10 cellular contexts compared by ENCODE assay signal in genomic region chr21:32413697-32414578, GRCh38. TPM values are rescaled to one million over a fixed set of nuclear protein-coding genes. Genes with fewer than 3 reads are reported as not detected.
DNase-seq lines count a peak whose midpoint lies in the region; ATAC-seq, FAIRE-seq and TF ChIP-seq lines count a peak whose summit lies in the region.
"Had no signal": no experiment of that assay in that cellular context is flagged by ENCODE, and none has a peak within 500 bp of the region (broad histone marks: within the 10 kb centered on the region; RNA-seq: fewer than 3 reads in every experiment).

No MANE protein-coding gene starts in this region.

- dilution Hi-C loops in keratinocyte (cut with MboI; ENCODE audit: extremely low pct_ligation_motif_present, low sequenced_read_pairs) = no loop called here

- peak overlapping the region; percentile 66 for H2AFZ ChIP-seq in keratinocyte (ENCODE audit: control insufficient read depth, low read length)

- peak overlapping the region; percentile 89 for H3K4me3 Mint-ChIP-seq in T-helper 2 cell treated with Interferon-gamma antibody and Interleukin-4, amounts not matched to agents 5 μg/mL and 100 μg/mL, for 36 hours

- 26 to 41% methylated on average over 7 of the region's 7 CpGs for WGBS in testis, 2 donors

- no peaks in the 10 kb centered on the region for H3K9me3 Mint-ChIP-seq in T-helper 2 cell treated with Interferon-gamma antibody and Interleukin-4, amounts not matched to agents 5 μg/mL and 100 μg/mL, for 36 hours

- H3K27ac ChIP-seq in keratinocyte (ENCODE audit: control insufficient read depth, insufficient read depth, low read length) = peak overlapping the region; percentile 88
- H3K27ac ChIP-seq in testis = peak overlapping the region; percentile 97 to 98
- H3K27ac ChIP-seq: BLaER1 treated with 17β-estradiol and CSF1 and Interleukin-3, amounts not matched to agents 10 nM and 100 nM; cardiac muscle cell had no signal

- H4K20me1 ChIP-seq in keratinocyte (ENCODE audit: control insufficient read depth, extremely low read depth, insufficient read depth, low read length) = no peaks in the 10 kb centered on the region

- no peaks in the 10 kb centered on the region for H3K27me3 ChIP-seq in keratinocyte (ENCODE audit: control insufficient read depth, extremely low read depth, insufficient read depth, low read length)
- no peaks in the 10 kb centered on the region for H3K27me3 ChIP-seq in testis

- H3K27me3 Mint-ChIP-seq in T-helper 2 cell treated with Interferon-gamma antibody and Interleukin-4, amounts not matched to agents 5 μg/mL and 100 μg/mL, for 36 hours (ENCODE audit: low read depth) = no peaks in the 10 kb centered on the region

- no peak overlapping the region for H3K27ac Mint-ChIP-seq in T-helper 2 cell treated with Interferon-gamma antibody and Interleukin-4, amounts not matched to agents 5 μg/mL and 100 μg/mL, for 36 hours

- no peak for ATAC-seq in GM18520 (IDR thresholded peaks at IDR 0.05; ENCODE audit: unreplicated experiment)
- ATAC-seq in HG03354 (IDR thresholded peaks at IDR 0.05; ENCODE audit: poor library complexity, severe bottlenecking, unreplicated experiment) = no peak

- H3K36me3 Mint-ChIP-seq in T-helper 2 cell treated with Interferon-gamma antibody and Interleukin-4, amounts not matched to agents 5 μg/mL and 100 μg/mL, for 36 hours (ENCODE audit: low read depth) = no peaks in the 10 kb centered on the region

- H3K36me3 ChIP-seq in keratinocyte (ENCODE audit: control insufficient read depth in 2 of 2, extremely low read depth in 1 of 2, insufficient read depth in 2 of 2, low read length in 2 of 2) (peaks cover 0 to 6% of the 10 kb centered on the region in 2 experiments), testis (ENCODE audit: low read depth, missing control alignments) (no peaks in the 10 kb centered on the region)
- H3K36me3 ChIP-seq: BLaER1 treated with 17β-estradiol and CSF1 and Interleukin-3, amounts not matched to agents 10 nM and 100 nM; cardiac muscle cell had no signal

- H3K4me2 ChIP-seq in keratinocyte (ENCODE audit: control insufficient read depth, extremely low read depth, insufficient read depth, low read depth, low read length) = peak overlapping the region; percentile 89
- H3K4me2 ChIP-seq: BLaER1 treated with 17β-estradiol and CSF1 and Interleukin-3, amounts not matched to agents 10 nM and 100 nM had no signal

- H3K9me1 ChIP-seq in keratinocyte (ENCODE audit: control insufficient read depth, extremely low read depth, insufficient read depth, low read length) = no peaks in the 10 kb centered on the region

- peaks cover 21% of the 10 kb centered on the region for H3K4me1 Mint-ChIP-seq in T-helper 2 cell treated with Interferon-gamma antibody and Interleukin-4, amounts not matched to agents 5 μg/mL and 100 μg/mL, for 36 hours (ENCODE audit: low read depth)

- peaks cover 31% of the 10 kb centered on the region for H3K79me2 ChIP-seq in keratinocyte (ENCODE audit: control insufficient read depth, insufficient read depth, low read length)

- peak overlapping the region; percentile 89 for H3K9ac ChIP-seq in keratinocyte (ENCODE audit: control insufficient read depth, extremely low read depth, insufficient read depth, low read length)
- H3K9ac ChIP-seq: BLaER1 treated with 17β-estradiol and CSF1 and Interleukin-3, amounts not matched to agents 10 nM and 100 nM had no signal

- FAIRE-seq in keratinocyte (lab: Jason Lieb, UNC) = peak; percentile 23
- no peak for FAIRE-seq in HTR-8/SVneo (lab: Jason Lieb, UNC)

- H3K4me1 ChIP-seq in keratinocyte (ENCODE audit: control insufficient read depth, extremely low read depth, insufficient read depth, low read length) (peaks cover 21% of the 10 kb centered on the region), testis (peaks cover 42% of the 10 kb centered on the region)

- TF ChIP-seq CTCF in keratinocyte (optimal IDR thresholded peaks at IDR 0.05 in 1 of 3, IDR thresholded peaks at IDR 0.05 in 1 of 3, conservative IDR thresholded peaks at IDR 0.05 in 1 of 3; ENCODE audit: extremely low read depth in 1 of 3, insufficient read depth in 2 of 3, low read length in 3 of 3) (no peak), testis (IDR thresholded peaks at IDR 0.05) (no peak)

- no peak for TF ChIP-seq POLR2A in testis (IDR thresholded peaks at IDR 0.05)

- intact Hi-C loops in testis (cut with DNase I; ENCODE audit: low total_unique reads) = loop anchor here (5.0 kb wide), 1 partner anchor 43 kb away; no protein-coding TSS in a partner anchor

- H3K9me3 ChIP-seq in keratinocyte (ENCODE audit: control insufficient read depth, low read depth, low read length) = no peaks in the 10 kb centered on the region
- no peaks in the 10 kb centered on the region for H3K9me3 ChIP-seq in testis
- H3K9me3 ChIP-seq: BLaER1 treated with 17β-estradiol and CSF1 and Interleukin-3, amounts not matched to agents 10 nM and 100 nM had no signal

- H3K4me3 ChIP-seq in keratinocyte (ENCODE audit: control insufficient read depth in 2 of 3, extremely low read depth in 1 of 3, insufficient read depth in 2 of 3, low read depth in 1 of 3, low read length in 3 of 3) (peak overlapping the region; percentile 15 to 83 (median 83)), testis (peak overlapping the region; percentile 70 to 87)

- DNase-seq in T-helper 2 cell treated with Interferon-gamma antibody and Interleukin-4, amounts not matched to agents 5 μg/mL and 100 μg/mL, for 36 hours (ENCODE audit: low spot score) = no peak
- DNase-seq in T-helper 2 cell (no peak), amniotic epithelial cell (ENCODE audit: low read depth) (peak; percentile 66), keratinocyte (ENCODE audit: low read depth, low spot score) (no peak), testis (peak; percentile 46), HTR-8/SVneo (ENCODE audit: insufficient read length, low spot score) (no peak)

RNA-seq across cellular contexts. Expression of gene EVA1C, which starts 1.4 kb away (rescaled TPM):
- polyA plus RNA-seq in keratinocyte = 6.1 to 15.3 TPM (median 10.8 TPM) in 3 replicates
- polyA plus RNA-seq in keratinocyte (2011; ENCODE audit: low read depth) = 7.1 TPM
- 7.3 and 14.3 TPM in 2 replicates for polyA plus RNA-seq in keratinocyte (2011; cell fraction: cytosol; rRNA removed)
- 6.8 TPM in 2 replicates for polyA plus RNA-seq in keratinocyte (2011; cell fraction: nucleus; rRNA removed)
- polyA plus RNA-seq in keratinocyte (2012; ENCODE audit: low replicate concordance) = 12.5 and 13.1 TPM in 2 replicates
- 6.5 to 13.9 TPM (median 10.0 TPM) in 3 replicates for polyA minus RNA-seq in keratinocyte
- polyA minus RNA-seq in keratinocyte (2011; cell fraction: cytosol; rRNA and poly(A)+ RNA removed) = 8.1 TPM
- polyA minus RNA-seq in keratinocyte (2011; cell fraction: nucleus; rRNA and poly(A)+ RNA removed) = 4.5 and 5.2 TPM in 2 replicates
- 10 to 100 TPM; 28.4 to 44.2 TPM for total RNA-seq in testis
- 47.0 TPM for polyA plus RNA-seq in testis (ENCODE audit: insufficient read depth, low read depth, low replicate concordance)
- polyA plus RNA-seq: cardiac muscle cell had no signal

RNA-seq across cellular contexts. Expression of gene URB1, which starts 21.1 kb away (rescaled TPM):
- 7.3 to 11.3 TPM (median 9.0 TPM) in 3 replicates for polyA plus RNA-seq in keratinocyte
- polyA plus RNA-seq in keratinocyte (2011; ENCODE audit: low read depth) = 4.9 TPM
- polyA plus RNA-seq in keratinocyte (2011; cell fraction: cytosol; rRNA removed) = 5.5 and 6.0 TPM in 2 replicates
- 26.3 and 27.4 TPM in 2 replicates for polyA plus RNA-seq in keratinocyte (2011; cell fraction: nucleus; rRNA removed)
- polyA plus RNA-seq in keratinocyte (2012; ENCODE audit: low replicate concordance) = 7.1 and 15.0 TPM in 2 replicates
- 20.4 to 31.0 TPM (median 28.1 TPM) in 3 replicates for polyA minus RNA-seq in keratinocyte
- polyA minus RNA-seq in keratinocyte (2011; cell fraction: cytosol; rRNA and poly(A)+ RNA removed) = 15.7 TPM
- polyA minus RNA-seq in keratinocyte (2011; cell fraction: nucleus; rRNA and poly(A)+ RNA removed) = 53.4 and 72.7 TPM in 2 replicates
- total RNA-seq in testis = 10 to 100 TPM; 38.8 to 41.4 TPM
- 16.6 TPM for polyA plus RNA-seq in testis (ENCODE audit: insufficient read depth, low read depth, low replicate concordance)

Comparison
In these comparisons a context has a peak if more than half of its experiments do, and no peak if none do; other contexts are left out.
1. DNase-seq: peak in amniotic epithelial cell (single experiment) and testis (single experiment); none in T-helper 2 cell treated with Interferon-gamma antibody and Interleukin-4, amounts not matched to agents 5 μg/mL and 100 μg/mL, for 36 hours (single experiment), T-helper 2 cell (0 of 5), keratinocyte (single experiment) and HTR-8/SVneo (single experiment).